Comparison of ENCODE assay signal across 28 cellular contexts in the genomic region with DNA sequence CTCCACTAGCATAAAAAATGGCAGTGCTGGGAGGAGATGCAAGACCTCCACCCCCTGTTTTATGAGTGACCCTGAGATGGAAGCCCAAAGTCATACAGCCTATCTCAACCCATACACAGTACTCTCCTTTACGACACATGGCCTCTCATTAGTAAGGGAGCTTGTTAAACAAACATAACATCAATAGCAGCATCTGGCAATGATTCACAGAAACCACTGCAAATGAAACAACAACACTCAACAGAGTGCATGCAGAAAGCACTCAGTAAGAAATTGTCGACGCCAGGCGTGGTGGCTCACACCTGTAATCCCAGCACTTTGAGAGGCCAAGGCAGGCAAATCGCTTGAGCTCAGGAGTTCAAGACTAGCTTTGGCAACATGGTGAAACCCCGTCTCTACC. TPM values are rescaled to one million over a fixed set of nuclear protein-coding genes. Genes with fewer than 3 reads are reported as not detected.
DNase-seq lines count a peak whose midpoint lies in the region; ATAC-seq and TF ChIP-seq lines count a peak whose summit lies in the region.
"Had no signal": no experiment of that assay in that cellular context is flagged by ENCODE, and none has a peak within 500 bp of the region (broad histone marks: within the 10 kb centered on the region; RNA-seq: fewer than 3 reads in every experiment).

No MANE protein-coding gene starts in this region.

- H3K36me3 ChIP-seq in psoas muscle (ENCODE audit: insufficient read depth in 1 of 2, low read depth in 1 of 2), result no peaks in the 10 kb centered on the region
- H3K36me3 ChIP-seq: esophagus squamous epithelium, gastroesophageal sphincter, left ventricle myocardium inferior, thoracic aorta, vagina had no signal

- peaks cover 22% of the 10 kb centered on the region for H3K4me1 ChIP-seq in psoas muscle
- H3K4me1 ChIP-seq: gastroesophageal sphincter, left ventricle myocardium inferior, vagina had no signal

- WGBS in psoas muscle, 3 donors, result 76 to 92% (median 76%) methylated on average over 6 of the region's 6 CpGs

- H3K27me3 ChIP-seq in psoas muscle (ENCODE audit: insufficient read depth in 3 of 3, low read length in 2 of 3), result no peaks in the 10 kb centered on the region
- H3K27me3 ChIP-seq: esophagus squamous epithelium, vagina had no signal

- H3K27ac ChIP-seq in psoas muscle, result no peak overlapping the region
- H3K27ac ChIP-seq: 22Rv1, esophagus squamous epithelium, gastroesophageal sphincter, left ventricle myocardium inferior, thoracic aorta, vagina had no signal

- intact Hi-C loops in psoas muscle (cut with DNase I), result no loop called here

- ATAC-seq in psoas muscle, result no peak
- ATAC-seq: activated CD8-positive, alpha-beta T cell treated with anti-CD3 and anti-CD28 coated beads for 36 hours; activated naive CD8-positive, alpha-beta T cell treated with anti-CD3 and anti-CD28 coated beads, Interleukin-2, amount 50 U/mL, for 24 hours; activated T-helper 17 cell treated with anti-CD3 and anti-CD28 coated beads, Interleukin-2, amount 50 U/mL, for 72 hours; gastroesophageal sphincter; stimulated activated naive CD8-positive, alpha-beta T cell treated with anti-CD3 and anti-CD28 coated beads, Interleukin-15, Interleukin-2, amounts not matched to agents 100 U/mL and 50 U/mL, for 24 hours; T-helper 17 cell had no signal

- no peaks in the 10 kb centered on the region for H3K9me3 ChIP-seq in psoas muscle
- H3K9me3 ChIP-seq: esophagus squamous epithelium, gastroesophageal sphincter, left ventricle myocardium inferior, thoracic aorta, vagina had no signal

- H3K4me3 ChIP-seq in fibroblast of villous mesenchyme (ENCODE audit: low read depth, low read length) (no peak overlapping the region), psoas muscle (no peak overlapping the region)
- H3K4me3 ChIP-seq: esophagus squamous epithelium, gastroesophageal sphincter, left ventricle myocardium inferior, thoracic aorta, vagina had no signal

- TF ChIP-seq CTCF in fibroblast of villous mesenchyme (IDR thresholded peaks at IDR 0.05; ENCODE audit: insufficient read depth, low read depth, low read length) (no peak), psoas muscle (IDR thresholded peaks at IDR 0.05) (no peak)

- peak; percentile 44 for DNase-seq in DMS 273 (lab: John Stamatoyannopoulos, UW; ENCODE audit: unreplicated experiment)
- no peak for DNase-seq in DMS 273 treated with DMSO at 0.1 percent for 48 hours (lab: John Stamatoyannopoulos, UW)
- peak; percentile 22 for DNase-seq in DMS53 treated with DMSO at 0.1 percent for 48 hours (lab: John Stamatoyannopoulos, UW; ENCODE audit: unreplicated experiment)
- DNase-seq in NCI-H345 treated with DMSO at 0.1 percent for 48 hours (lab: John Stamatoyannopoulos, UW; ENCODE audit: unreplicated experiment), result peak; percentile 54
- peak; percentile 50 for DNase-seq in fibroblast of villous mesenchyme (ENCODE audit: low read depth)
- DNase-seq in NCI-H1436 (lab: John Stamatoyannopoulos, UW), result no peak
- no peak for DNase-seq in activated naive CD4-positive, alpha-beta T cell treated with anti-CD3 and anti-CD28 coated beads, Interleukin-2, amount 50 U/mL, for 16 hours
- no peak for DNase-seq in psoas muscle
- DNase-seq: activated CD4-positive, CD25-positive, alpha-beta regulatory T cell treated with anti-CD3 and anti-CD28 coated beads, Interleukin-2, amount 50 U/mL, for 72 hours; activated CD8-positive, alpha-beta T cell treated with anti-CD3 and anti-CD28 coated beads for 36 hours; activated naive CD8-positive, alpha-beta T cell treated with anti-CD3 and anti-CD28 coated beads, Interleukin-2, amount 50 U/mL, for 24 hours; CD4-positive, CD25-positive, alpha-beta regulatory T cell; central memory CD4-positive, alpha-beta T cell; esophagus squamous epithelium; GDM1; hypothalamus; immature natural killer cell; Kasumi-1; left ventricle myocardium inferior; NCI-H187 treated with DMSO at 0.1 percent for 48 hours; NCI-H526; stimulated activated naive CD8-positive, alpha-beta T cell treated with anti-CD3 and anti-CD28 coated beads, Interleukin-15, Interleukin-2, amounts not matched to agents 100 U/mL and 50 U/mL, for 24 hours; T-helper 17 cell had no signal

RNA-seq across cellular contexts. Expression of gene FIGNL1, which starts 27.5 kb away (rescaled TPM):
- total RNA-seq in fibroblast of villous mesenchyme (20.3 and 21.9 TPM in 2 replicates), psoas muscle (10 to 100 TPM in 1 of 4 donors, 1 to 10 TPM in 3; 3.9 to 13.4 (median 6.8) TPM)
- 1 to 10 TPM; 2.7 to 8.0 (median 7.9) TPM for polyA plus RNA-seq in psoas muscle

Comparison
In these comparisons a context has a peak if more than half of its experiments do, and no peak if none do; other contexts are left out.
1. DNase-seq: peak in DMS 273 (single experiment), DMS53 treated with DMSO at 0.1 percent for 48 hours (single experiment), NCI-H345 treated with DMSO at 0.1 percent for 48 hours (single experiment) and fibroblast of villous mesenchyme (single experiment); none in DMS 273 treated with DMSO at 0.1 percent for 48 hours (single experiment), NCI-H1436 (single experiment), activated naive CD4-positive, alpha-beta T cell treated with anti-CD3 and anti-CD28 coated beads, Interleukin-2, amount 50 U/mL, for 16 hours (single experiment) and psoas muscle (0 of 2).